In the genomic region with DNA sequence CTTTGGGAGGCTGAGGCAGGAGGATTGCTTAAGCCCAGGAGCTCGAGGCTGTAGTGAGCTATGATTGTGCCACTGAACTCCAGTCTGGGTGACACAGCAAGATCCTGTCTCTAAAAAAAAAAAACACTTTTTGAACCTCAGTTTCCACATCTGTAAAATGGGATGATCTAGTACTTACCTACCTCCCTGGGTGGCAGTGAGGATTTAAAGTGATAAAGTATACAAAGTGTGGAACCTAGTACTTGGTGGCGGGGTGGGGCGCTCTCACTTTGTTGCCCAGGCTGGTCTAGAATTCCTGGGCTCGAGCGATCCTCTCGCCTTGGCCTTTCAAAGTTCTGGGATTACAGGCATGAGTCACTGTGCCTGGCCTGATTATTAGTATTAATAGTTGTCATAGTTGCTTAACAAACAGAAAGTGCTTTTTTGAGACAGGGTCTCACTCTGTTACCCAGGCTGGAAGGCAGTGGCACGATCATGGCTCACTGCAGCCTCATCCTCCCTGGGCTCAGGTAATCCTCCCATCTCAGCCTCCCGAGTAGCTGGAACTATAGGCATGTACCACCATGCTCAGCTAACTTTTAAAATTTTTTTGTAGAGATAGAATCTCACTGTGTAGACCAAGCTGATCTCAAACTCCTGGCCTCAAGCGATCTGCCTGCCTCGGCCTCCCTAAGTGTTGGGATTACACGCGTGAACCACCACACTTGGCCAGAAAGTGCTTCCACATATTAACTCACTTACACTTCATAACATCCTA, we compare ENCODE assay signal across 14 cellular contexts. TPM values are rescaled to one million over a fixed set of nuclear protein-coding genes. Genes with fewer than 3 reads are reported as not detected.
DNase-seq lines count a peak whose midpoint lies in the region; ATAC-seq and TF ChIP-seq lines count a peak whose summit lies in the region.
"Had no signal": no experiment of that assay in that cellular context is flagged by ENCODE, and none has a peak within 500 bp of the region (broad histone marks: within the 10 kb centered on the region; RNA-seq: fewer than 3 reads in every experiment).

No MANE protein-coding gene starts in this region.

- TF ChIP-seq CTCF in left ventricle myocardium inferior (IDR thresholded peaks at IDR 0.05; ENCODE audit: borderline replicate concordance), result no peak

- H3K27ac ChIP-seq in left ventricle myocardium inferior (replicated peaks), result peak overlapping the region; percentile 86

- no peak for DNase-seq in left ventricle myocardium inferior
- DNase-seq in cardiac septum (ENCODE audit: low spot score), result no peak
- peak; percentile 56 for DNase-seq in iris pigment epithelial cell (ENCODE audit: low read depth)
- no peak for DNase-seq in sciatic nerve (ENCODE audit: low spot score)
- DNase-seq in foreskin melanocyte, result no peak
- no peak for DNase-seq in NCI-H1048 (lab: John Stamatoyannopoulos, UW)
- no peak for DNase-seq in NCI-H526 treated with DMSO at 0.1 percent for 48 hours (lab: John Stamatoyannopoulos, UW)
- DNase-seq in effector CD4-positive, alpha-beta T cell, result no peak
- DNase-seq: CD8-positive, alpha-beta memory T cell; central memory CD4-positive, alpha-beta T cell; NCI-H1105 treated with DMSO at 0.1 percent for 48 hours had no signal

- intact Hi-C loops in left ventricle myocardium inferior (cut with micrococcal nuclease) (no loop called here), cardiac septum (cut with DNase I) (no loop called here), sciatic nerve (cut with DNase I) (no loop called here)

- no peaks in the 10 kb centered on the region for H3K27me3 ChIP-seq in left ventricle myocardium inferior (ENCODE audit: low read depth)

- H3K4me3 ChIP-seq in left ventricle myocardium inferior, result no peak overlapping the region

- no peaks in the 10 kb centered on the region for H3K9me3 ChIP-seq in left ventricle myocardium inferior (replicated peaks)

- peak; percentile 0 for ATAC-seq in sciatic nerve
- ATAC-seq: activated T-helper 17 cell treated with anti-CD3 and anti-CD28 coated beads, Interleukin-2, amount 50 U/mL, for 72 hours; Panc1 had no signal

- peaks cover 70% of the 10 kb centered on the region for H3K4me1 ChIP-seq in left ventricle myocardium inferior

- no peaks in the 10 kb centered on the region for H3K36me3 ChIP-seq in left ventricle myocardium inferior

RNA-seq across cellular contexts. Expression of a gene that starts 7.0 kb away (rescaled TPM):
- total RNA-seq in left ventricle myocardium inferior (84.1 TPM), cardiac septum (37.1 TPM), sciatic nerve (95.4 TPM)

RNA-seq across cellular contexts. Expression of a gene that starts 15.5 kb away (rescaled TPM):
- 21.9 TPM for total RNA-seq in left ventricle myocardium inferior
- total RNA-seq in cardiac septum, result 30.2 TPM
- 38.2 TPM for total RNA-seq in sciatic nerve

RNA-seq across cellular contexts. Expression of a gene that starts 27.8 kb away (rescaled TPM):
- 116 TPM for total RNA-seq in left ventricle myocardium inferior
- 111 TPM for total RNA-seq in cardiac septum
- total RNA-seq in sciatic nerve, result 87.4 TPM

RNA-seq across cellular contexts. Expression of a gene that starts 27.9 kb away (rescaled TPM):
- 7.6 TPM for total RNA-seq in left ventricle myocardium inferior
- 7.6 TPM for total RNA-seq in cardiac septum
- total RNA-seq in sciatic nerve, result 8.9 TPM

RNA-seq across cellular contexts. Expression of a gene that starts 31.5 kb away (rescaled TPM):
- total RNA-seq in left ventricle myocardium inferior (2.4 TPM), cardiac septum (3.3 TPM), sciatic nerve (2.8 TPM)
- total RNA-seq: NCI-H460 had no signal
